In the genomic region with DNA sequence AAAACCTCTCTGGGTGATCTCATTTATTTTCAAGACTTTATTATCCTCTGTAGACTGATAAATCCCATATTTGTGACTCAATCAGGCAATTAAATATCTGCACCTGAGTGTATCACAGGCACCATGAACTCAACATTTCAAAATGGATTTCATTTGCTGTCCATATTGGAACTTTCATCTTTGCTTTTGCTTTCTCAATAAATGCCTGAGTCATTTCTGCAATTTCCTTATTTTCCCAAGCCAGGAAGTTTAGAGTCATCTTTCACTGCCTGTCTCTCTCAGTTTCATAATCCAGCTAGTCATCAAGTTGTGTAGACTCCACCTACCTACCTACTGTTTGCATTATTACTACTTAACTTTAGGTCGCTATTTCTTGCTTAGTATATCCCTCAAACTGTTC, we compare ENCODE assay signal across 9 cellular contexts.
DNase-seq lines count a peak whose midpoint lies in the region; ATAC-seq and TF ChIP-seq lines count a peak whose summit lies in the region.
"Had no signal": no experiment of that assay in that cellular context is flagged by ENCODE, and none has a peak within 500 bp of the region (broad histone marks: within the 10 kb centered on the region; RNA-seq: fewer than 3 reads in every experiment).

No MANE protein-coding gene starts in this region.

- no peak overlapping the region for H3K27ac ChIP-seq in psoas muscle
- H3K27ac ChIP-seq: ovary had no signal

- WGBS in psoas muscle, 3 donors = 62 to 83% (median 68%) methylated on average over 1 of the region's 1 CpG

- DNase-seq in HCEC 1CT = peak; percentile 68
- peak; percentile 35 for DNase-seq in RPMI7951 (ENCODE audit: low read depth)
- peak; percentile 77 for DNase-seq in fibroblast of villous mesenchyme (ENCODE audit: low read depth)
- no peak for DNase-seq in D341Med (ENCODE audit: low spot score)
- DNase-seq in psoas muscle = no peak
- no peak for DNase-seq in NCI-H146 treated with DMSO at 0.1 percent for 48 hours (lab: John Stamatoyannopoulos, UW; ENCODE audit: unreplicated experiment)
- DNase-seq: central memory CD4-positive, alpha-beta T cell; ovary had no signal

- no peaks in the 10 kb centered on the region for H3K36me3 ChIP-seq in psoas muscle (ENCODE audit: insufficient read depth in 1 of 2, low read depth in 1 of 2)
- H3K36me3 ChIP-seq: ovary had no signal

- intact Hi-C loops in psoas muscle (cut with DNase I) = no loop called here

- H3K4me3 Mint-ChIP-seq in stimulated activated memory B cell treated with anti-CD40 and anti-IgM and Interleukin-4, amounts not matched to agents 10 μg/mL and 1 μg/mL and 100 μg/mL, for 72 hours = no peak overlapping the region

- H3K36me3 Mint-ChIP-seq in stimulated activated memory B cell treated with anti-CD40 and anti-IgM and Interleukin-4, amounts not matched to agents 10 μg/mL and 1 μg/mL and 100 μg/mL, for 72 hours = peaks cover 6% of the 10 kb centered on the region

- no peaks in the 10 kb centered on the region for H3K27me3 ChIP-seq in psoas muscle (ENCODE audit: insufficient read depth in 3 of 3, low read length in 2 of 3)
- H3K27me3 ChIP-seq: ovary had no signal

- no peak overlapping the region for H3K4me3 ChIP-seq in fibroblast of villous mesenchyme (ENCODE audit: low read depth, low read length)
- no peak overlapping the region for H3K4me3 ChIP-seq in psoas muscle
- H3K4me3 ChIP-seq: ovary had no signal

- no peaks in the 10 kb centered on the region for H3K27me3 Mint-ChIP-seq in stimulated activated memory B cell treated with anti-CD40 and anti-IgM and Interleukin-4, amounts not matched to agents 10 μg/mL and 1 μg/mL and 100 μg/mL, for 72 hours

- H3K9me3 ChIP-seq in psoas muscle = no peaks in the 10 kb centered on the region
- H3K9me3 ChIP-seq: ovary had no signal

- H3K9me3 Mint-ChIP-seq in stimulated activated memory B cell treated with anti-CD40 and anti-IgM and Interleukin-4, amounts not matched to agents 10 μg/mL and 1 μg/mL and 100 μg/mL, for 72 hours = peaks cover 7% of the 10 kb centered on the region

- peaks cover 52% of the 10 kb centered on the region for H3K4me1 Mint-ChIP-seq in stimulated activated memory B cell treated with anti-CD40 and anti-IgM and Interleukin-4, amounts not matched to agents 10 μg/mL and 1 μg/mL and 100 μg/mL, for 72 hours

- peak overlapping the region; percentile 91 for H3K27ac Mint-ChIP-seq in stimulated activated memory B cell treated with anti-CD40 and anti-IgM and Interleukin-4, amounts not matched to agents 10 μg/mL and 1 μg/mL and 100 μg/mL, for 72 hours

- TF ChIP-seq CTCF in fibroblast of villous mesenchyme (IDR thresholded peaks at IDR 0.05; ENCODE audit: insufficient read depth, low read depth, low read length) (no peak), psoas muscle (IDR thresholded peaks at IDR 0.05) (no peak)

- no peak for ATAC-seq in stimulated activated memory B cell treated with anti-CD40 and anti-IgM and Interleukin-4, amounts not matched to agents 10 μg/mL and 1 μg/mL and 100 μg/mL, for 72 hours
- ATAC-seq in psoas muscle = no peak

- H3K4me1 ChIP-seq in psoas muscle = no peaks in the 10 kb centered on the region

Comparison
In these comparisons a context has a peak if more than half of its experiments do, and no peak if none do; other contexts are left out.
1. DNase-seq: peak in HCEC 1CT (single experiment), RPMI7951 (single experiment) and fibroblast of villous mesenchyme (single experiment); none in D341Med (single experiment), psoas muscle (0 of 2) and NCI-H146 treated with DMSO at 0.1 percent for 48 hours (single experiment).